In the genomic region with DNA sequence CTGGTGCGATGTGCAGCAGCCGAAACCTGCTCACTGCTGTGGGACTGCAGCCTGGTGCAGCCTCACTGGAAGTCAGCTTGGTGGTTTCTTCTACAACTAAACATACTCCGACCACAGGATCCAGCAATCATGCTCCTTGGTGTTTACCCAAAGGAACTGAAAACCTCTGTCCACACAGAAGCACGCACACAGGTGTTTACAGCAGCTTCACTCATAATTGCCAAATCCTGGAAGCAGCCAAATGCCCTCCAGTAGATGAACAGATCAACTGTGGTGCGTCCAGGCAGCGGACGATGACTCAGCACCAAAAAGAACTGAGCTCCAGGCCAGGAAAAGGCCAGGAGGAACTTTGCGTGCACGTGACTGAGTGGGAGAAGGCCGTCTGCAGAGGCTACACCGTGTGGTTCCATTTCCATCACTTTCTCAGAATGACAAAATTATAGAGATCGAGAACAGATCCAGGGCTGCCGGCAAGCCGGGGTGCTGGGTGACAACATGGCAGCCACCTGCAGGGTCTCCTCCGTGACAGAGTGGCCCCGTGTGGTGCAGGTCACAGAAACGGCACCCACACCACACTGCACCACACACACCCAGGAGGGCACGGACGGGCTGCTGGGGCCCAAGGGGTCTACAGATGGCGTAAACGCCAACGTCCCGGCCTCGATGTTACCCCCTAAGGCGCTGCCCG, we compare ENCODE assay signal across 1 cellular context.
TF ChIP-seq lines count a peak whose summit lies in the region.

No MANE protein-coding gene starts in this region.

TF ChIP-seq in K562, 482 proteins besides CTCF, POLR2A, EP300 and RAD21 (continued from another document and continues in another):
- TF ChIP-seq SFPQ (IDR thresholded peaks at IDR 0.05; ENCODE audit: low read depth, low read length) (no peak), TRIM28 (IDR thresholded peaks at IDR 0.05) (no peak), ARID1B (IDR thresholded peaks at IDR 0.05) (peak; percentile 79), ZBTB34 (CRISPR knock-in tag; IDR thresholded peaks at IDR 0.05) (no peak), FOXM1 (IDR thresholded peaks at IDR 0.05; ENCODE audit: low read depth) (no peak), FOXM1 (CRISPR knock-in tag; IDR thresholded peaks at IDR 0.05; ENCODE audit: low read depth) (no peak), ZKSCAN8 (CRISPR knock-in tag; IDR thresholded peaks at IDR 0.05) (no peak), SLC30A9 (CRISPR knock-in tag; IDR thresholded peaks at IDR 0.05) (no peak), ZNF780A (CRISPR knock-in tag; IDR thresholded peaks at IDR 0.05) (no peak), TCF7 (IDR thresholded peaks at IDR 0.05; ENCODE audit: borderline replicate concordance) (no peak), NELFE (IDR thresholded peaks at IDR 0.05; ENCODE audit: insufficient read depth, insufficient read length) (no peak), ZNF280B (CRISPR knock-in tag; IDR thresholded peaks at IDR 0.05) (no peak), CCNT2 (IDR thresholded peaks at IDR 0.05; ENCODE audit: borderline replicate concordance, extremely low read depth, insufficient read length, low read depth, low read length) (no peak), HNRNPUL1 (IDR thresholded peaks at IDR 0.05; ENCODE audit: low read length) (no peak), KAT8 (IDR thresholded peaks at IDR 0.05; ENCODE audit: low read depth) (no peak), ZNF324 (CRISPR knock-in tag; IDR thresholded peaks at IDR 0.05) (no peak), FOXP1 (CRISPR knock-in tag; IDR thresholded peaks at IDR 0.05) (no peak), KDM1A (IDR thresholded peaks at IDR 0.05) (no peak), FUS (optimal IDR thresholded peaks at IDR 0.05; ENCODE audit: low read depth, low read length) (no peak), MEF2A (IDR thresholded peaks at IDR 0.05; ENCODE audit: control insufficient read depth, low read depth, low read length) (no peak), RUNX1 (IDR thresholded peaks at IDR 0.05; ENCODE audit: low read depth) (no peak), MYNN (IDR thresholded peaks at IDR 0.05) (no peak), MYNN (CRISPR knock-in tag; IDR thresholded peaks at IDR 0.05) (no peak), FIP1L1 (IDR thresholded peaks at IDR 0.05; ENCODE audit: low read depth, low read length, poor library complexity, severe bottlenecking) (no peak), MEIS2 (IDR thresholded peaks at IDR 0.05; ENCODE audit: partially characterized antibody) (no peak), RBM34 (IDR thresholded peaks at IDR 0.05; ENCODE audit: borderline replicate concordance, insufficient read depth, low read length) (no peak), MTF1 (CRISPR knock-in tag; IDR thresholded peaks at IDR 0.05; ENCODE audit: borderline replicate concordance) (0 out of 2 replicates have a peak, but pooled peaks have one; percentile 3), SREBF1 (IDR thresholded peaks at IDR 0.05; ENCODE audit: borderline replicate concordance, low read depth, low read length) (no peak), NCOR1 (IDR thresholded peaks at IDR 0.05) (no peak; the same call in 1 of the 2 replicates), TCF15 (CRISPR knock-in tag; IDR thresholded peaks at IDR 0.05) (no peak), ERF (CRISPR knock-in tag; IDR thresholded peaks at IDR 0.05) (no peak; the same call in 1 of the 2 replicates), ELF4 (CRISPR knock-in tag; IDR thresholded peaks at IDR 0.05) (no peak), ZNF699 (CRISPR knock-in tag; IDR thresholded peaks at IDR 0.05; ENCODE audit: insufficient replicate concordance) (no peak), STAT6 (CRISPR knock-in tag; IDR thresholded peaks at IDR 0.05) (no peak), HDAC8 (tag; IDR thresholded peaks at IDR 0.05) (0 out of 2 replicates have a peak, but pooled peaks have one; percentile 26), ZBTB7A (IDR thresholded peaks at IDR 0.05; ENCODE audit: borderline replicate concordance, control insufficient read depth, low read depth, low read length) (no peak), GABPA (tag; conservative IDR thresholded peaks at IDR 0.05; ENCODE audit: low read depth) (no peak), MYBL2 (IDR thresholded peaks at IDR 0.05; ENCODE audit: low read depth) (no peak), MYBL2 (CRISPR knock-in tag; IDR thresholded peaks at IDR 0.05; ENCODE audit: borderline replicate concordance) (no peak), CREB1 (IDR thresholded peaks at IDR 0.05) (no peak), CREB1 (CRISPR knock-in tag; IDR thresholded peaks at IDR 0.05) (no peak), ADNP (tag; IDR thresholded peaks at IDR 0.05) (no peak), JUND (IDR thresholded peaks at IDR 0.05; ENCODE audit: borderline replicate concordance, low read depth, low read length) (peak; percentile 90), JUND (tag; IDR thresholded peaks at IDR 0.05; ENCODE audit: borderline replicate concordance, low read depth, low read length) (peak; percentile 93; the same call in 2 of the 3 replicates)
- TF ChIP-seq, protein P1, sequence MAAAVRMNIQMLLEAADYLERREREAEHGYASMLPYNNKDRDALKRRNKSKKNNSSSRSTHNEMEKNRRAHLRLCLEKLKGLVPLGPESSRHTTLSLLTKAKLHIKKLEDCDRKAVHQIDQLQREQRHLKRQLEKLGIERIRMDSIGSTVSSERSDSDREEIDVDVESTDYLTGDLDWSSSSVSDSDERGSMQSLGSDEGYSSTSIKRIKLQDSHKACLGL (CRISPR knock-in tag; IDR thresholded peaks at IDR 0.05; ENCODE audit: borderline replicate concordance, poor library complexity, severe bottlenecking): no peak
- TF ChIP-seq, protein P2, sequence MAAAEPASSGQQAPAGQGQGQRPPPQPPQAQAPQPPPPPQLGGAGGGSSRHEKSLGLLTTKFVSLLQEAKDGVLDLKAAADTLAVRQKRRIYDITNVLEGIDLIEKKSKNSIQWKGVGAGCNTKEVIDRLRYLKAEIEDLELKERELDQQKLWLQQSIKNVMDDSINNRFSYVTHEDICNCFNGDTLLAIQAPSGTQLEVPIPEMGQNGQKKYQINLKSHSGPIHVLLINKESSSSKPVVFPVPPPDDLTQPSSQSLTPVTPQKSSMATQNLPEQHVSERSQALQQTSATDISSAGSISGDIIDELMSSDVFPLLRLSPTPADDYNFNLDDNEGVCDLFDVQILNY (CRISPR knock-in tag; IDR thresholded peaks at IDR 0.05): no peak
- TF ChIP-seq, protein P3, sequence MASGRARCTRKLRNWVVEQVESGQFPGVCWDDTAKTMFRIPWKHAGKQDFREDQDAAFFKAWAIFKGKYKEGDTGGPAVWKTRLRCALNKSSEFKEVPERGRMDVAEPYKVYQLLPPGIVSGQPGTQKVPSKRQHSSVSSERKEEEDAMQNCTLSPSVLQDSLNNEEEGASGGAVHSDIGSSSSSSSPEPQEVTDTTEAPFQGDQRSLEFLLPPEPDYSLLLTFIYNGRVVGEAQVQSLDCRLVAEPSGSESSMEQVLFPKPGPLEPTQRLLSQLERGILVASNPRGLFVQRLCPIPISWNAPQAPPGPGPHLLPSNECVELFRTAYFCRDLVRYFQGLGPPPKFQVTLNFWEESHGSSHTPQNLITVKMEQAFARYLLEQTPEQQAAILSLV (tag; IDR thresholded peaks at IDR 0.05): no peak
- TF ChIP-seq, protein P4, sequence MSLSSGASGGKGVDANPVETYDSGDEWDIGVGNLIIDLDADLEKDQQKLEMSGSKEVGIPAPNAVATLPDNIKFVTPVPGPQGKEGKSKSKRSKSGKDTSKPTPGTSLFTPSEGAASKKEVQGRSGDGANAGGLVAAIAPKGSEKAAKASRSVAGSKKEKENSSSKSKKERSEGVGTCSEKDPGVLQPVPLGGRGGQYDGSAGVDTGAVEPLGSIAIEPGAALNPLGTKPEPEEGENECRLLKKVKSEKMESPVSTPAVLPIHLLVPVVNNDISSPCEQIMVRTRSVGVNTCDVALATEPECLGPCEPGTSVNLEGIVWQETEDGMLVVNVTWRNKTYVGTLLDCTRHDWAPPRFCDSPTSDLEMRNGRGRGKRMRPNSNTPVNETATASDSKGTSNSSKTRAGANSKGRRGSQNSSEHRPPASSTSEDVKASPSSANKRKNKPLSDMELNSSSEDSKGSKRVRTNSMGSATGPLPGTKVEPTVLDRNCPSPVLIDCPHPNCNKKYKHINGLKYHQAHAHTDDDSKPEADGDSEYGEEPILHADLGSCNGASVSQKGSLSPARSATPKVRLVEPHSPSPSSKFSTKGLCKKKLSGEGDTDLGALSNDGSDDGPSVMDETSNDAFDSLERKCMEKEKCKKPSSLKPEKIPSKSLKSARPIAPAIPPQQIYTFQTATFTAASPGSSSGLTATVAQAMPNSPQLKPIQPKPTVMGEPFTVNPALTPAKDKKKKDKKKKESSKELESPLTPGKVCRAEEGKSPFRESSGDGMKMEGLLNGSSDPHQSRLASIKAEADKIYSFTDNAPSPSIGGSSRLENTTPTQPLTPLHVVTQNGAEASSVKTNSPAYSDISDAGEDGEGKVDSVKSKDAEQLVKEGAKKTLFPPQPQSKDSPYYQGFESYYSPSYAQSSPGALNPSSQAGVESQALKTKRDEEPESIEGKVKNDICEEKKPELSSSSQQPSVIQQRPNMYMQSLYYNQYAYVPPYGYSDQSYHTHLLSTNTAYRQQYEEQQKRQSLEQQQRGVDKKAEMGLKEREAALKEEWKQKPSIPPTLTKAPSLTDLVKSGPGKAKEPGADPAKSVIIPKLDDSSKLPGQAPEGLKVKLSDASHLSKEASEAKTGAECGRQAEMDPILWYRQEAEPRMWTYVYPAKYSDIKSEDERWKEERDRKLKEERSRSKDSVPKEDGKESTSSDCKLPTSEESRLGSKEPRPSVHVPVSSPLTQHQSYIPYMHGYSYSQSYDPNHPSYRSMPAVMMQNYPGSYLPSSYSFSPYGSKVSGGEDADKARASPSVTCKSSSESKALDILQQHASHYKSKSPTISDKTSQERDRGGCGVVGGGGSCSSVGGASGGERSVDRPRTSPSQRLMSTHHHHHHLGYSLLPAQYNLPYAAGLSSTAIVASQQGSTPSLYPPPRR (CRISPR knock-in tag; IDR thresholded peaks at IDR 0.05; ENCODE audit: borderline replicate concordance): no peak
- TF ChIP-seq, protein P5, sequence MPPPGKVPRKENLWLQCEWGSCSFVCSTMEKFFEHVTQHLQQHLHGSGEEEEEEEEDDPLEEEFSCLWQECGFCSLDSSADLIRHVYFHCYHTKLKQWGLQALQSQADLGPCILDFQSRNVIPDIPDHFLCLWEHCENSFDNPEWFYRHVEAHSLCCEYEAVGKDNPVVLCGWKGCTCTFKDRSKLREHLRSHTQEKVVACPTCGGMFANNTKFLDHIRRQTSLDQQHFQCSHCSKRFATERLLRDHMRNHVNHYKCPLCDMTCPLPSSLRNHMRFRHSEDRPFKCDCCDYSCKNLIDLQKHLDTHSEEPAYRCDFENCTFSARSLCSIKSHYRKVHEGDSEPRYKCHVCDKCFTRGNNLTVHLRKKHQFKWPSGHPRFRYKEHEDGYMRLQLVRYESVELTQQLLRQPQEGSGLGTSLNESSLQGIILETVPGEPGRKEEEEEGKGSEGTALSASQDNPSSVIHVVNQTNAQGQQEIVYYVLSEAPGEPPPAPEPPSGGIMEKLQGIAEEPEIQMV (tag; conservative IDR thresholded peaks at IDR 0.05; ENCODE audit: low read depth): peak; percentile 69
